Comparison of ENCODE assay signal across 17 cellular contexts in genomic region chr18:58407649-58408407, GRCh38.
DNase-seq lines count a peak whose midpoint lies in the region; ATAC-seq and TF ChIP-seq lines count a peak whose summit lies in the region.
"Had no signal": no experiment of that assay in that cellular context is flagged by ENCODE, and none has a peak within 500 bp of the region (broad histone marks: within the 10 kb centered on the region; RNA-seq: fewer than 3 reads in every experiment).

No MANE protein-coding gene starts in this region.

- peaks cover 19% of the 10 kb centered on the region for H3K27me3 Mint-ChIP-seq in progenitor cell of endocrine pancreas

- H3K36me3 Mint-ChIP-seq in progenitor cell of endocrine pancreas (ENCODE audit: insufficient read depth), result peaks cover 2% of the 10 kb centered on the region

- no peak for TF ChIP-seq POLR2A in uterus (IDR thresholded peaks at IDR 0.05)

- no peak overlapping the region for H3K4me2 ChIP-seq in OCI-LY7 (ENCODE audit: low read length)

- H2AFZ ChIP-seq in OCI-LY7 (ENCODE audit: low read length), result no peak overlapping the region

- H3K9me2 ChIP-seq in OCI-LY7 (ENCODE audit: insufficient read depth, low read length), result no peaks in the 10 kb centered on the region

- POLR2A ChIA-PET in OCI-LY7 (lab: Charles Lee), result interaction anchor here (0.6 kb wide), 1 partner anchor 1225 kb away, joined by 3 read pairs; no protein-coding TSS in a partner anchor

- H3K27me3 ChIP-seq in WERI-Rb-1 (ENCODE audit: insufficient read depth, low read depth, severe bottlenecking), result no peaks in the 10 kb centered on the region
- no peaks in the 10 kb centered on the region for H3K27me3 ChIP-seq in uterus
- H3K27me3 ChIP-seq: SJCRH30 had no signal

- intact Hi-C loops in OCI-LY7 (cut with micrococcal nuclease; ENCODE audit: unreplicated experiment) (no loop called here), uterus (cut with DNase I; ENCODE audit: low total_unique reads) (no loop called here)

- H3K79me2 ChIP-seq in OCI-LY7 (ENCODE audit: insufficient read depth, low read depth, low read length), result no peaks in the 10 kb centered on the region

- H3K9me3 Mint-ChIP-seq in progenitor cell of endocrine pancreas (ENCODE audit: low read depth), result no peaks in the 10 kb centered on the region

- H3K27ac ChIP-seq in WERI-Rb-1 (no peak overlapping the region), OCI-LY7 (ENCODE audit: low read depth, low read length, poor library complexity, severe bottlenecking) (no peak overlapping the region), uterus (no peak overlapping the region)
- H3K27ac ChIP-seq: RWPE1, SJCRH30 had no signal

- ATAC-seq in GM21529 (IDR thresholded peaks at IDR 0.05; ENCODE audit: unreplicated experiment), result no peak

- TF ChIP-seq CTCF in GM12873 (IDR thresholded peaks at IDR 0.05; ENCODE audit: insufficient read depth, low read depth, low read length, missing control alignments) (peak; percentile 19), WERI-Rb-1 (IDR thresholded peaks at IDR 0.05; ENCODE audit: low read depth, low read length) (0 out of 2 replicates have a peak, but pooled peaks have one; percentile 11), progenitor cell of endocrine pancreas (IDR thresholded peaks at IDR 0.05; ENCODE audit: unreplicated experiment) (peak; percentile 51), OCI-LY7 (conservative IDR thresholded peaks at IDR 0.05; ENCODE audit: low read length) (no peak), uterus (IDR thresholded peaks at IDR 0.05) (no peak)

- peaks cover 21% of the 10 kb centered on the region for H3K4me1 Mint-ChIP-seq in progenitor cell of endocrine pancreas (ENCODE audit: low read depth)

- H3K27ac Mint-ChIP-seq in progenitor cell of endocrine pancreas, result peak overlapping the region; percentile 63

- no peak overlapping the region for H3K4me3 Mint-ChIP-seq in progenitor cell of endocrine pancreas (ENCODE audit: low read depth)

- H4K20me1 ChIP-seq in OCI-LY7 (ENCODE audit: insufficient read depth, low read length), result no peaks in the 10 kb centered on the region

- H3K9me3 ChIP-seq in WERI-Rb-1 (ENCODE audit: severe bottlenecking) (no peaks in the 10 kb centered on the region), OCI-LY7 (ENCODE audit: low read length) (no peaks in the 10 kb centered on the region), uterus (no peaks in the 10 kb centered on the region)
- H3K9me3 ChIP-seq: SJCRH30 had no signal

- H3K4me3 ChIP-seq in WERI-Rb-1 (ENCODE audit: low read depth, low read length), result no peak overlapping the region
- H3K4me3 ChIP-seq in OCI-LY7 (ENCODE audit: low read depth, low read length, poor library complexity, severe bottlenecking), result no peak overlapping the region
- no peak overlapping the region for H3K4me3 ChIP-seq in uterus
- H3K4me3 ChIP-seq: SJCRH30 had no signal

- no TSS peak for BruUV-seq in OCI-LY7 (replicated peaks; lab: Mats Ljungman, UMichigan)

- CTCF ChIA-PET in OCI-LY7 (lab: Charles Lee; ENCODE audit: unreplicated experiment), result no interaction called here

- H3K36me3 ChIP-seq in WERI-Rb-1 (no peaks in the 10 kb centered on the region), OCI-LY7 (ENCODE audit: insufficient read depth, low read length) (no peaks in the 10 kb centered on the region), uterus (no peaks in the 10 kb centered on the region)
- H3K36me3 ChIP-seq: SJCRH30 had no signal

- no peak for DNase-seq in WERI-Rb-1
- peak; percentile 33 for DNase-seq in left kidney (ENCODE audit: low read depth, low spot score)
- no peak for DNase-seq in progenitor cell of endocrine pancreas (ENCODE audit: low spot score, unreplicated experiment)
- DNase-seq in OCI-LY7 (ENCODE audit: low spot score), result no peak
- no peak for DNase-seq in uterus
- DNase-seq in AG08395 (ENCODE audit: low spot score), result no peak
- DNase-seq: DMS79, GOT3, Kasumi-1, NCI-H2029, NCI-H510A, OCI-M1, SJCRH30, SW 1271 had no signal

- H3K4me1 ChIP-seq in OCI-LY7 (ENCODE audit: insufficient read depth, low read length, poor library complexity, severe bottlenecking) (no peaks in the 10 kb centered on the region), uterus (no peaks in the 10 kb centered on the region)

Comparison
In these comparisons a context has a peak if more than half of its experiments do, and no peak if none do; other contexts are left out.
1. CTCF ChIP-seq: peak in GM12873 (single experiment), WERI-Rb-1 (single experiment) and progenitor cell of endocrine pancreas (single experiment); none in OCI-LY7 (single experiment) and uterus (0 of 4).